ENCODE assay signal across 8 cellular contexts in genomic region chr9:86946712-86947145, GRCh38. TPM values are rescaled to one million over a fixed set of nuclear protein-coding genes. Genes with fewer than 3 reads are reported as not detected.
A peak's percentile ranks its signal among the peaks of the same experiment; 100 is the strongest.
DNase-seq lines count a peak whose midpoint lies in the region; ATAC-seq and TF ChIP-seq lines count a peak whose summit lies in the region.
"Had no signal": no experiment of that assay in that cellular context is flagged by ENCODE, and none has a peak within 500 bp of the region (broad histone marks: within the 10 kb centered on the region; RNA-seq: fewer than 3 reads in every experiment).

No MANE protein-coding gene starts in this region.

- peak; percentile 19 for DNase-seq in effector CD4-positive, alpha-beta T cell
- DNase-seq in mucosa of descending colon (peak; percentile 45 to 63 (median 55)), SKM-1 (lab: John Stamatoyannopoulos, UW; ENCODE audit: unreplicated experiment) (no peak)

- H3K4me3 ChIP-seq in mucosa of descending colon, result peak overlapping the region; percentile 44

- H3K36me3 ChIP-seq in mucosa of descending colon (ENCODE audit: low read depth), result no peaks in the 10 kb centered on the region

- peaks cover 15% of the 10 kb centered on the region for H3K4me1 ChIP-seq in mucosa of descending colon (ENCODE audit: low read depth)

- H3K9me3 ChIP-seq in mucosa of descending colon, result no peaks in the 10 kb centered on the region

- no peak for TF ChIP-seq CTCF in VCaP (conservative IDR thresholded peaks at IDR 0.05)
- no peak for TF ChIP-seq CTCF in mucosa of descending colon (IDR thresholded peaks at IDR 0.05)

- ATAC-seq in GM19395 (IDR thresholded peaks at IDR 0.05; ENCODE audit: unreplicated experiment) (peak; percentile 12), HG03460 (IDR thresholded peaks at IDR 0.05; ENCODE audit: unreplicated experiment) (peak; percentile 2), mucosa of descending colon (peak; percentile 1)

- H3K27ac ChIP-seq in VCaP (peak overlapping the region; percentile 65), temporal lobe (ENCODE audit: low read depth, low read length) (peak overlapping the region; percentile 88)
- H3K27ac ChIP-seq: epithelial cell of prostate had no signal

- intact Hi-C loops in mucosa of descending colon (cut with DNase I, micrococcal nuclease), result no loop called here

RNA-seq across cellular contexts. Expression of gene GAS1, which starts 0.6 kb away (rescaled TPM):
- total RNA-seq in mucosa of descending colon, result 10 to 100 TPM in 1 of 3 donors, 1 to 10 TPM in 2; 2.2 to 57.3 (median 4.2) TPM
- total RNA-seq in temporal lobe, result 26.8 TPM
